1 cellular context compared by ENCODE assay signal in the genomic region with DNA sequence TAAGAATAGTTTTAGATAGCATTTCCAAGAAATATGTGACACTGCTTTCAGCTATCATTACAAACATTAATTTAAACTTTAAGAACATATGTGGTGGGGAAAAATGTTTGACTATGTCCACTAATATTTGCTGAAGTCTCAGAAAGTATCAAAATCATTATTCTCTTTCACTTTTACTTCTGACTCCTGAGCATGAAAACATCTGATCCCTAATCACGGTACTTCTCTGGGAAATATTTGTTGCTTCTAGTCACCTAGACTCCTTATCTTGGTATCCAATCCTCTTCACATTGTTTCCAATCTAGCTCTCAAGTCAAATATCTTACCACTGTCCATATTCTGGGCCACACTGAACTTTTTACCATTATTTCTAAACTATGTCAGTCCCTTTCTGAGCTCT.
TF ChIP-seq lines count a peak whose summit lies in the region.

No MANE protein-coding gene starts in this region.

TF ChIP-seq in GM12878, 131 proteins besides CTCF, POLR2A, EP300 and RAD21:
- TF ChIP-seq, protein P1, sequence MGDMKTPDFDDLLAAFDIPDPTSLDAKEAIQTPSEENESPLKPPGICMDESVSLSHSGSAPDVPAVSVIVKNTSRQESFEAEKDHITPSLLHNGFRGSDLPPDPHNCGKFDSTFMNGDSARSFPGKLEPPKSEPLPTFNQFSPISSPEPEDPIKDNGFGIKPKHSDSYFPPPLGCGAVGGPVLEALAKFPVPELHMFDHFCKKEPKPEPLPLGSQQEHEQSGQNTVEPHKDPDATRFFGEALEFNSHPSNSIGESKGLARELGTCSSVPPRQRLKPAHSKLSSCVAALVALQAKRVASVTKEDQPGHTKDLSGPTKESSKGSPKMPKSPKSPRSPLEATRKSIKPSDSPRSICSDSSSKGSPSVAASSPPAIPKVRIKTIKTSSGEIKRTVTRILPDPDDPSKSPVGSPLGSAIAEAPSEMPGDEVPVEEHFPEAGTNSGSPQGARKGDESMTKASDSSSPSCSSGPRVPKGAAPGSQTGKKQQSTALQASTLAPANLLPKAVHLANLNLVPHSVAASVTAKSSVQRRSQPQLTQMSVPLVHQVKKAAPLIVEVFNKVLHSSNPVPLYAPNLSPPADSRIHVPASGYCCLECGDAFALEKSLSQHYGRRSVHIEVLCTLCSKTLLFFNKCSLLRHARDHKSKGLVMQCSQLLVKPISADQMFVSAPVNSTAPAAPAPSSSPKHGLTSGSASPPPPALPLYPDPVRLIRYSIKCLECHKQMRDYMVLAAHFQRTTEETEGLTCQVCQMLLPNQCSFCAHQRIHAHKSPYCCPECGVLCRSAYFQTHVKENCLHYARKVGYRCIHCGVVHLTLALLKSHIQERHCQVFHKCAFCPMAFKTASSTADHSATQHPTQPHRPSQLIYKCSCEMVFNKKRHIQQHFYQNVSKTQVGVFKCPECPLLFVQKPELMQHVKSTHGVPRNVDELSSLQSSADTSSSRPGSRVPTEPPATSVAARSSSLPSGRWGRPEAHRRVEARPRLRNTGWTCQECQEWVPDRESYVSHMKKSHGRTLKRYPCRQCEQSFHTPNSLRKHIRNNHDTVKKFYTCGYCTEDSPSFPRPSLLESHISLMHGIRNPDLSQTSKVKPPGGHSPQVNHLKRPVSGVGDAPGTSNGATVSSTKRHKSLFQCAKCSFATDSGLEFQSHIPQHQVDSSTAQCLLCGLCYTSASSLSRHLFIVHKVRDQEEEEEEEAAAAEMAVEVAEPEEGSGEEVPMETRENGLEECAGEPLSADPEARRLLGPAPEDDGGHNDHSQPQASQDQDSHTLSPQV (IDR thresholded peaks at IDR 0.05) = no peak
- TF ChIP-seq, protein P2, sequence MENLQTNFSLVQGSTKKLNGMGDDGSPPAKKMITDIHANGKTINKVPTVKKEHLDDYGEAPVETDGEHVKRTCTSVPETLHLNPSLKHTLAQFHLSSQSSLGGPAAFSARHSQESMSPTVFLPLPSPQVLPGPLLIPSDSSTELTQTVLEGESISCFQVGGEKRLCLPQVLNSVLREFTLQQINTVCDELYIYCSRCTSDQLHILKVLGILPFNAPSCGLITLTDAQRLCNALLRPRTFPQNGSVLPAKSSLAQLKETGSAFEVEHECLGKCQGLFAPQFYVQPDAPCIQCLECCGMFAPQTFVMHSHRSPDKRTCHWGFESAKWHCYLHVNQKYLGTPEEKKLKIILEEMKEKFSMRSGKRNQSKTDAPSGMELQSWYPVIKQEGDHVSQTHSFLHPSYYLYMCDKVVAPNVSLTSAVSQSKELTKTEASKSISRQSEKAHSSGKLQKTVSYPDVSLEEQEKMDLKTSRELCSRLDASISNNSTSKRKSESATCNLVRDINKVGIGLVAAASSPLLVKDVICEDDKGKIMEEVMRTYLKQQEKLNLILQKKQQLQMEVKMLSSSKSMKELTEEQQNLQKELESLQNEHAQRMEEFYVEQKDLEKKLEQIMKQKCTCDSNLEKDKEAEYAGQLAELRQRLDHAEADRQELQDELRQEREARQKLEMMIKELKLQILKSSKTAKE (IDR thresholded peaks at IDR 0.05; ENCODE audit: low read depth, poor library complexity, severe bottlenecking) = no peak
- no peak for TF ChIP-seq SPI1 (IDR thresholded peaks at IDR 0.05; ENCODE audit: borderline replicate concordance, insufficient read depth, low read depth, low read length)
- TF ChIP-seq, protein P3, sequence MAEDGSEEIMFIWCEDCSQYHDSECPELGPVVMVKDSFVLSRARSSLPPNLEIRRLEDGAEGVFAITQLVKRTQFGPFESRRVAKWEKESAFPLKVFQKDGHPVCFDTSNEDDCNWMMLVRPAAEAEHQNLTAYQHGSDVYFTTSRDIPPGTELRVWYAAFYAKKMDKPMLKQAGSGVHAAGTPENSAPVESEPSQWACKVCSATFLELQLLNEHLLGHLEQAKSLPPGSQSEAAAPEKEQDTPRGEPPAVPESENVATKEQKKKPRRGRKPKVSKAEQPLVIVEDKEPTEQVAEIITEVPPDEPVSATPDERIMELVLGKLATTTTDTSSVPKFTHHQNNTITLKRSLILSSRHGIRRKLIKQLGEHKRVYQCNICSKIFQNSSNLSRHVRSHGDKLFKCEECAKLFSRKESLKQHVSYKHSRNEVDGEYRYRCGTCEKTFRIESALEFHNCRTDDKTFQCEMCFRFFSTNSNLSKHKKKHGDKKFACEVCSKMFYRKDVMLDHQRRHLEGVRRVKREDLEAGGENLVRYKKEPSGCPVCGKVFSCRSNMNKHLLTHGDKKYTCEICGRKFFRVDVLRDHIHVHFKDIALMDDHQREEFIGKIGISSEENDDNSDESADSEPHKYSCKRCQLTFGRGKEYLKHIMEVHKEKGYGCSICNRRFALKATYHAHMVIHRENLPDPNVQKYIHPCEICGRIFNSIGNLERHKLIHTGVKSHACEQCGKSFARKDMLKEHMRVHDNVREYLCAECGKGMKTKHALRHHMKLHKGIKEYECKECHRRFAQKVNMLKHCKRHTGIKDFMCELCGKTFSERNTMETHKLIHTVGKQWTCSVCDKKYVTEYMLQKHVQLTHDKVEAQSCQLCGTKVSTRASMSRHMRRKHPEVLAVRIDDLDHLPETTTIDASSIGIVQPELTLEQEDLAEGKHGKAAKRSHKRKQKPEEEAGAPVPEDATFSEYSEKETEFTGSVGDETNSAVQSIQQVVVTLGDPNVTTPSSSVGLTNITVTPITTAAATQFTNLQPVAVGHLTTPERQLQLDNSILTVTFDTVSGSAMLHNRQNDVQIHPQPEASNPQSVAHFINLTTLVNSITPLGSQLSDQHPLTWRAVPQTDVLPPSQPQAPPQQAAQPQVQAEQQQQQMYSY (CRISPR knock-in tag; IDR thresholded peaks at IDR 0.05) = no peak
- TF ChIP-seq SMAD5 (IDR thresholded peaks at IDR 0.05; ENCODE audit: low read depth) = no peak
- TF ChIP-seq ETV6 (conservative IDR thresholded peaks at IDR 0.05 in 1 of 2, IDR thresholded peaks at IDR 0.05 in 1 of 2; ENCODE audit: borderline replicate concordance in 1 of 2, low read depth in 1 of 2) = no peak
- TF ChIP-seq, protein P4, sequence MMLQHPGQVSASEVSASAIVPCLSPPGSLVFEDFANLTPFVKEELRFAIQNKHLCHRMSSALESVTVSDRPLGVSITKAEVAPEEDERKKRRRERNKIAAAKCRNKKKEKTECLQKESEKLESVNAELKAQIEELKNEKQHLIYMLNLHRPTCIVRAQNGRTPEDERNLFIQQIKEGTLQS (IDR thresholded peaks at IDR 0.05; ENCODE audit: borderline replicate concordance, extremely low read depth, low read depth, low read length) = no peak
- TF ChIP-seq SREBF2 (IDR thresholded peaks at IDR 0.05; ENCODE audit: low read length) = no peak
- TF ChIP-seq, protein P5, sequence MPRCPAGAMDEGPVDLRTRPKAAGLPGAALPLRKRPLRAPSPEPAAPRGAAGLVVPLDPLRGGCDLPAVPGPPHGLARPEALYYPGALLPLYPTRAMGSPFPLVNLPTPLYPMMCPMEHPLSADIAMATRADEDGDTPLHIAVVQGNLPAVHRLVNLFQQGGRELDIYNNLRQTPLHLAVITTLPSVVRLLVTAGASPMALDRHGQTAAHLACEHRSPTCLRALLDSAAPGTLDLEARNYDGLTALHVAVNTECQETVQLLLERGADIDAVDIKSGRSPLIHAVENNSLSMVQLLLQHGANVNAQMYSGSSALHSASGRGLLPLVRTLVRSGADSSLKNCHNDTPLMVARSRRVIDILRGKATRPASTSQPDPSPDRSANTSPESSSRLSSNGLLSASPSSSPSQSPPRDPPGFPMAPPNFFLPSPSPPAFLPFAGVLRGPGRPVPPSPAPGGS (IDR thresholded peaks at IDR 0.05; ENCODE audit: borderline replicate concordance, insufficient read depth, low read depth, low read length, poor library complexity, severe bottlenecking) = no peak
- no peak for TF ChIP-seq MYC (IDR thresholded peaks at IDR 0.05; ENCODE audit: insufficient read depth, insufficient read length, insufficient replicate concordance, low read length, severe bottlenecking)
- TF ChIP-seq CBX3 (IDR thresholded peaks at IDR 0.05; ENCODE audit: borderline replicate concordance, low read depth) = no peak
- TF ChIP-seq, protein P6, sequence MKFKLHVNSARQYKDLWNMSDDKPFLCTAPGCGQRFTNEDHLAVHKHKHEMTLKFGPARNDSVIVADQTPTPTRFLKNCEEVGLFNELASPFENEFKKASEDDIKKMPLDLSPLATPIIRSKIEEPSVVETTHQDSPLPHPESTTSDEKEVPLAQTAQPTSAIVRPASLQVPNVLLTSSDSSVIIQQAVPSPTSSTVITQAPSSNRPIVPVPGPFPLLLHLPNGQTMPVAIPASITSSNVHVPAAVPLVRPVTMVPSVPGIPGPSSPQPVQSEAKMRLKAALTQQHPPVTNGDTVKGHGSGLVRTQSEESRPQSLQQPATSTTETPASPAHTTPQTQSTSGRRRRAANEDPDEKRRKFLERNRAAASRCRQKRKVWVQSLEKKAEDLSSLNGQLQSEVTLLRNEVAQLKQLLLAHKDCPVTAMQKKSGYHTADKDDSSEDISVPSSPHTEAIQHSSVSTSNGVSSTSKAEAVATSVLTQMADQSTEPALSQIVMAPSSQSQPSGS (IDR thresholded peaks at IDR 0.05; ENCODE audit: low read length) = no peak
- TF ChIP-seq HDAC6 (IDR thresholded peaks at IDR 0.05; ENCODE audit: unreplicated experiment) = no peak
- TF ChIP-seq BRCA1 (IDR thresholded peaks at IDR 0.05; ENCODE audit: low read depth, low read length) = no peak
- no peak for TF ChIP-seq EED (IDR thresholded peaks at IDR 0.05; ENCODE audit: low read depth)
- no peak for TF ChIP-seq HDAC2 (IDR thresholded peaks at IDR 0.05)
- no peak for TF ChIP-seq CREM (IDR thresholded peaks at IDR 0.05; ENCODE audit: low read depth)
- TF ChIP-seq SMC3 (IDR thresholded peaks at IDR 0.05; ENCODE audit: borderline replicate concordance, low read length) = no peak
- no peak for TF ChIP-seq IKZF1 (conservative IDR thresholded peaks at IDR 0.05)
